In genomic region chr5:172744106-172745104, GRCh38 we compare ENCODE assay signal across 1 cellular context.
TF ChIP-seq lines count a peak whose summit lies in the region.

No MANE protein-coding gene starts in this region.

TF ChIP-seq in H1, 55 proteins besides CTCF, POLR2A, EP300 and RAD21:
- TF ChIP-seq SRF (IDR thresholded peaks at IDR 0.05; ENCODE audit: low read depth, low read length) = no peak
- TF ChIP-seq SP2 (IDR thresholded peaks at IDR 0.05; ENCODE audit: low read length) = no peak
- TF ChIP-seq JUND (IDR thresholded peaks at IDR 0.05; ENCODE audit: low read length) = no peak
